1 cellular context compared by ENCODE assay signal in genomic region chr18:13730486-13730885, GRCh38.
TF ChIP-seq lines count a peak whose summit lies in the region.

No MANE protein-coding gene starts in this region.

TF ChIP-seq in endothelial cell of umbilical vein, 7 proteins besides CTCF, POLR2A, EP300 and RAD21:
- TF ChIP-seq JUN (IDR thresholded peaks at IDR 0.05; ENCODE audit: borderline replicate concordance, insufficient read depth, insufficient read length, low read depth) (no peak), POLR2AphosphoS5 (IDR thresholded peaks at IDR 0.05; ENCODE audit: insufficient read depth, low read depth, low read length) (no peak), FOS (IDR thresholded peaks at IDR 0.05; ENCODE audit: borderline replicate concordance, insufficient read depth, low read length) (no peak), GATA2 (IDR thresholded peaks at IDR 0.05; ENCODE audit: insufficient read depth, insufficient read length, low read depth, low read length) (no peak), EZH2 (IDR thresholded peaks at IDR 0.05; ENCODE audit: borderline replicate concordance, low read depth, low read length, severe bottlenecking) (no peak), MYC (IDR thresholded peaks at IDR 0.05; ENCODE audit: low read depth, low read length) (no peak)
- TF ChIP-seq, protein P1, sequence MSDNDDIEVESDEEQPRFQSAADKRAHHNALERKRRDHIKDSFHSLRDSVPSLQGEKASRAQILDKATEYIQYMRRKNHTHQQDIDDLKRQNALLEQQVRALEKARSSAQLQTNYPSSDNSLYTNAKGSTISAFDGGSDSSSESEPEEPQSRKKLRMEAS (IDR thresholded peaks at IDR 0.05; ENCODE audit: insufficient read depth, insufficient read length) = no peak
